Comparison of ENCODE assay signal across 1 cellular context in genomic region chrX:101931494-101932248, GRCh38.
A peak's percentile ranks its signal among the peaks of the same experiment; 100 is the strongest.
TF ChIP-seq lines count a peak whose summit lies in the region.

Gene ZMAT1, minus strand, starts transcription at chrX:101932027. Its CDS starts 19 bp downstream, at chrX:101932008.

TF ChIP-seq in WTC11, 78 proteins besides CTCF, POLR2A, EP300 and RAD21 (continued from another document):
- TF ChIP-seq ZNF512 (CRISPR knock-in tag; IDR thresholded peaks at IDR 0.05; ENCODE audit: borderline replicate concordance) (no peak), HMGXB4 (CRISPR knock-in tag; IDR thresholded peaks at IDR 0.05) (0 out of 2 replicates have a peak, but pooled peaks have one; percentile 37), SP1 (CRISPR knock-in tag; conservative IDR thresholded peaks at IDR 0.05) (peak; percentile 46; the same call in 1 of the 2 replicates), FOXK1 (CRISPR knock-in tag; IDR thresholded peaks at IDR 0.05) (no peak), TP53 (CRISPR knock-in tag; IDR thresholded peaks at IDR 0.05) (peak; percentile 71; the same call in 1 of the 2 replicates), TEAD1 (CRISPR knock-in tag; IDR thresholded peaks at IDR 0.05) (0 out of 2 replicates have a peak, but pooled peaks have one; percentile 57), SMAD3 (CRISPR knock-in tag; IDR thresholded peaks at IDR 0.05; ENCODE audit: borderline replicate concordance) (no peak), E2F5 (CRISPR knock-in tag; IDR thresholded peaks at IDR 0.05) (peak; percentile 18; the same call in 1 of the 2 replicates), ARID4B (CRISPR knock-in tag; IDR thresholded peaks at IDR 0.05; ENCODE audit: borderline replicate concordance) (no peak), FOXP1 (CRISPR knock-in tag; IDR thresholded peaks at IDR 0.05; ENCODE audit: borderline replicate concordance) (no peak; the same call in 1 of the 2 replicates), ATF3 (CRISPR knock-in tag; conservative IDR thresholded peaks at IDR 0.05) (0 out of 2 replicates have a peak, but pooled peaks have one; percentile 44), ZNF281 (CRISPR knock-in tag; IDR thresholded peaks at IDR 0.05) (peak; percentile 86), PRDM15 (CRISPR knock-in tag; IDR thresholded peaks at IDR 0.05) (no peak), SOX15 (CRISPR knock-in tag; IDR thresholded peaks at IDR 0.05) (no peak), ZNF423 (CRISPR knock-in tag; IDR thresholded peaks at IDR 0.05) (no peak), MYBL2 (CRISPR knock-in tag; IDR thresholded peaks at IDR 0.05) (peak; percentile 93), RELA (CRISPR knock-in tag; IDR thresholded peaks at IDR 0.05; ENCODE audit: borderline replicate concordance) (no peak), ZNF263 (CRISPR knock-in tag; IDR thresholded peaks at IDR 0.05; ENCODE audit: low read depth) (no peak), NR3C1 (CRISPR knock-in tag; conservative IDR thresholded peaks at IDR 0.05; ENCODE audit: low read depth) (no peak), ATF1 (CRISPR knock-in tag; IDR thresholded peaks at IDR 0.05) (no peak), NR2C2 (CRISPR knock-in tag; IDR thresholded peaks at IDR 0.05) (0 out of 2 replicates have a peak, but pooled peaks have one; percentile 52), CREB1 (CRISPR knock-in tag; IDR thresholded peaks at IDR 0.05) (peak; percentile 78; the same call in 1 of the 2 replicates)
